ENCODE assay signal across 23 cellular contexts in the genomic region with DNA sequence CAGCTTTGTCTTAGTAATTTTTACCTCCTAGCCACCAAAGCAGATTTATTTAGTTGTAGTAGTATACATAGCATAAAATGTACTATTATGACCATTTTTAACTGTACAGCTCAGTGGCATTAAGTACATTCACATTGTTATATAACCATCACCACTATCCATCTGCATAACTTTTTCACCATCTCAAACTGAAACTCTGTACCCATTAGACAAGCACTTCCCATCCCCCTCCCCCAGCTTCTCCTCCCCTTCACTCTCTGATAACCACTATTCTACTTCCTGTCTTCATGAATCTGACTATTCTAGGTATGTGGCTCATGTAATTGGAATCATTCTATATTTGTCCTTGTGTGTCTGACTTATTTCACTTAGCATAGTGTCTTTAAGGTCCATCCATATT.
DNase-seq lines count a peak whose midpoint lies in the region; ATAC-seq and TF ChIP-seq lines count a peak whose summit lies in the region.
"Had no signal": no experiment of that assay in that cellular context is flagged by ENCODE, and none has a peak within 500 bp of the region (broad histone marks: within the 10 kb centered on the region; RNA-seq: fewer than 3 reads in every experiment).

No MANE protein-coding gene starts in this region.

- peaks cover 9% of the 10 kb centered on the region; the same call in 1 of the 2 replicates for H3K9me2 ChIP-seq in SK-N-SH

- H3K27ac ChIP-seq in smooth muscle cell (ENCODE audit: low read depth) (no peak overlapping the region), SK-N-SH (ENCODE audit: low read depth in 2 of 2, low read length in 1 of 2) (no peak overlapping the region)
- H3K27ac ChIP-seq: coronary artery, lower lobe of right lung, Peyer's patch, thoracic aorta had no signal

- H3K27ac Mint-ChIP-seq in activated naive CD8-positive, alpha-beta T cell treated with anti-CD3 and anti-CD28 coated beads for 36 hours, result no peak overlapping the region
- H3K27ac Mint-ChIP-seq in activated naive CD8-positive, alpha-beta T cell treated with anti-CD3 and anti-CD28 coated beads, Interleukin-2, amount 50 U/mL, for 24 hours, result no peak overlapping the region
- no peak overlapping the region for H3K27ac Mint-ChIP-seq in activated CD8-positive, alpha-beta T cell treated with anti-CD3 and anti-CD28 coated beads, Interleukin-2, amount 10 ng/mL, durations not matched to agents 7 days and 5 days
- H3K27ac Mint-ChIP-seq in progenitor cell of endocrine pancreas, result no peak overlapping the region
- H3K27ac Mint-ChIP-seq: activated naive CD4-positive, alpha-beta T cell treated with anti-CD3 and anti-CD28 coated beads, Interleukin-2, amount 50 U/mL, for 24 hours; brain; CD8-positive, alpha-beta T cell; stimulated activated effector memory CD8-positive, alpha-beta T cell treated with anti-CD3 and anti-CD28 coated beads, Interleukin-12 subunit alpha, Interleukin-12 subunit beta, amount 100 ng/mL, for 72 hours; T-helper 2 cell treated with Interferon-gamma antibody and Interleukin-4, amounts not matched to agents 5 μg/mL and 100 μg/mL, for 36 hours had no signal

- no peak overlapping the region for H3K4me3 Mint-ChIP-seq in activated naive CD8-positive, alpha-beta T cell treated with anti-CD3 and anti-CD28 coated beads for 36 hours
- no peak overlapping the region for H3K4me3 Mint-ChIP-seq in activated naive CD8-positive, alpha-beta T cell treated with anti-CD3 and anti-CD28 coated beads, Interleukin-2, amount 50 U/mL, for 24 hours
- H3K4me3 Mint-ChIP-seq in activated CD8-positive, alpha-beta T cell treated with anti-CD3 and anti-CD28 coated beads, Interleukin-2, amount 10 ng/mL, durations not matched to agents 7 days and 5 days, result no peak overlapping the region
- no peak overlapping the region for H3K4me3 Mint-ChIP-seq in progenitor cell of endocrine pancreas (ENCODE audit: low read depth)
- H3K4me3 Mint-ChIP-seq: activated naive CD4-positive, alpha-beta T cell treated with anti-CD3 and anti-CD28 coated beads, Interleukin-2, amount 50 U/mL, for 24 hours; brain; CD8-positive, alpha-beta T cell; stimulated activated effector memory CD8-positive, alpha-beta T cell treated with anti-CD3 and anti-CD28 coated beads, Interleukin-12 subunit alpha, Interleukin-12 subunit beta, amount 100 ng/mL, for 72 hours; T-helper 2 cell treated with Interferon-gamma antibody and Interleukin-4, amounts not matched to agents 5 μg/mL and 100 μg/mL, for 36 hours had no signal

- peaks cover 4% of the 10 kb centered on the region for H3K4me1 Mint-ChIP-seq in activated naive CD8-positive, alpha-beta T cell treated with anti-CD3 and anti-CD28 coated beads for 36 hours
- H3K4me1 Mint-ChIP-seq in activated naive CD8-positive, alpha-beta T cell treated with anti-CD3 and anti-CD28 coated beads, Interleukin-2, amount 50 U/mL, for 24 hours, result peaks cover 4% of the 10 kb centered on the region
- H3K4me1 Mint-ChIP-seq in activated CD8-positive, alpha-beta T cell treated with anti-CD3 and anti-CD28 coated beads, Interleukin-2, amount 10 ng/mL, durations not matched to agents 7 days and 5 days (ENCODE audit: low read depth), result peaks cover 5% of the 10 kb centered on the region
- no peaks in the 10 kb centered on the region for H3K4me1 Mint-ChIP-seq in progenitor cell of endocrine pancreas (ENCODE audit: low read depth)
- H3K4me1 Mint-ChIP-seq: brain had no signal

- H3K27me3 ChIP-seq in smooth muscle cell (ENCODE audit: low read depth), result no peaks in the 10 kb centered on the region
- H3K27me3 ChIP-seq in SK-N-SH (ENCODE audit: insufficient read depth), result peaks cover 6% of the 10 kb centered on the region; the same call in 1 of the 2 replicates
- H3K27me3 ChIP-seq: Peyer's patch had no signal

- TF ChIP-seq EP300 in SK-N-SH (IDR thresholded peaks at IDR 0.05; ENCODE audit: borderline replicate concordance in 1 of 2, low read depth in 1 of 2, low read length in 1 of 2), result no peak

- POLR2A ChIA-PET in activated CD8-positive, alpha-beta T cell treated with anti-CD3 and anti-CD28 coated beads, Interleukin-2, amount 10 ng/mL, durations not matched to agents 7 days and 5 days (lab: Charles Lee), result no interaction called here
- POLR2A ChIA-PET in SK-N-SH (lab: Yijun Ruan, JAX), result no interaction called here

- H3K9ac ChIP-seq in smooth muscle cell (ENCODE audit: low read depth), result no peak overlapping the region
- no peak overlapping the region for H3K9ac ChIP-seq in SK-N-SH

- no peaks in the 10 kb centered on the region for H3K36me3 Mint-ChIP-seq in activated naive CD8-positive, alpha-beta T cell treated with anti-CD3 and anti-CD28 coated beads for 36 hours
- no peaks in the 10 kb centered on the region for H3K36me3 Mint-ChIP-seq in activated naive CD8-positive, alpha-beta T cell treated with anti-CD3 and anti-CD28 coated beads, Interleukin-2, amount 50 U/mL, for 24 hours (ENCODE audit: low read depth)
- H3K36me3 Mint-ChIP-seq in activated CD8-positive, alpha-beta T cell treated with anti-CD3 and anti-CD28 coated beads, Interleukin-2, amount 10 ng/mL, durations not matched to agents 7 days and 5 days (ENCODE audit: low read depth), result no peaks in the 10 kb centered on the region
- no peaks in the 10 kb centered on the region for H3K36me3 Mint-ChIP-seq in progenitor cell of endocrine pancreas (ENCODE audit: insufficient read depth)
- H3K36me3 Mint-ChIP-seq: activated naive CD4-positive, alpha-beta T cell treated with anti-CD3 and anti-CD28 coated beads, Interleukin-2, amount 50 U/mL, for 24 hours; brain; CD8-positive, alpha-beta T cell; stimulated activated effector memory CD8-positive, alpha-beta T cell treated with anti-CD3 and anti-CD28 coated beads, Interleukin-12 subunit alpha, Interleukin-12 subunit beta, amount 100 ng/mL, for 72 hours had no signal

- no peak for TF ChIP-seq RAD21 in SK-N-SH (IDR thresholded peaks at IDR 0.05; ENCODE audit: low read length)

- H3K36me3 ChIP-seq in smooth muscle cell (ENCODE audit: low read depth) (no peaks in the 10 kb centered on the region), SK-N-SH (replicated peaks in 1 of 2; ENCODE audit: control insufficient read depth in 1 of 2, insufficient read depth in 2 of 2, low read length in 1 of 2) (no peaks in the 10 kb centered on the region)
- H3K36me3 ChIP-seq: lower lobe of right lung, Peyer's patch, thoracic aorta had no signal

- peak; percentile 8 for DNase-seq in activated naive CD8-positive, alpha-beta T cell treated with anti-CD3 and anti-CD28 coated beads for 36 hours
- no peak for DNase-seq in activated naive CD8-positive, alpha-beta T cell treated with anti-CD3 and anti-CD28 coated beads, Interleukin-2, amount 50 U/mL, for 24 hours
- peak; percentile 28 for DNase-seq in Jurkat, Clone E6-1 (ENCODE audit: low read depth, low spot score)
- DNase-seq in activated CD8-positive, alpha-beta T cell treated with anti-CD3 and anti-CD28 coated beads, Interleukin-2, amount 10 ng/mL, durations not matched to agents 7 days and 5 days, result peak; percentile 30
- no peak for DNase-seq in smooth muscle cell (lab: John Stamatoyannopoulos, UW; ENCODE audit: unreplicated experiment)
- DNase-seq in SK-N-SH, result no peak
- no peak for DNase-seq in progenitor cell of endocrine pancreas (ENCODE audit: low spot score, unreplicated experiment)
- DNase-seq: activated T-cell treated with anti-CD3 and anti-CD28 coated beads for 4 hours; CD8-positive, alpha-beta T cell; DMS53; lower lobe of right lung; NCI-H1417; NCI-H526; nucleus accumbens; Peyer's patch; retina had no signal

- ATAC-seq in activated naive CD8-positive, alpha-beta T cell treated with anti-CD3 and anti-CD28 coated beads, Interleukin-2, amount 50 U/mL, for 24 hours, result no peak
- ATAC-seq in activated CD8-positive, alpha-beta T cell treated with anti-CD3 and anti-CD28 coated beads, Interleukin-2, amount 10 ng/mL, durations not matched to agents 7 days and 5 days, result no peak
- no peak for ATAC-seq in HG02840 (IDR thresholded peaks at IDR 0.05; ENCODE audit: low FRiP score, unreplicated experiment)
- ATAC-seq: CD8-positive, alpha-beta T cell; lower lobe of right lung; stimulated activated effector memory CD8-positive, alpha-beta T cell treated with anti-CD3 and anti-CD28 coated beads, Interleukin-12 subunit alpha, Interleukin-12 subunit beta, amount 100 ng/mL, for 72 hours had no signal

- H3K9me3 ChIP-seq in smooth muscle cell (replicated peaks; ENCODE audit: low read depth) (no peaks in the 10 kb centered on the region), SK-N-SH (no peaks in the 10 kb centered on the region)
- H3K9me3 ChIP-seq: lower lobe of right lung, Peyer's patch, thoracic aorta had no signal

- no peaks in the 10 kb centered on the region for H3K9me3 Mint-ChIP-seq in activated naive CD8-positive, alpha-beta T cell treated with anti-CD3 and anti-CD28 coated beads for 36 hours
- H3K9me3 Mint-ChIP-seq in activated naive CD8-positive, alpha-beta T cell treated with anti-CD3 and anti-CD28 coated beads, Interleukin-2, amount 50 U/mL, for 24 hours, result no peaks in the 10 kb centered on the region
- no peaks in the 10 kb centered on the region for H3K9me3 Mint-ChIP-seq in activated CD8-positive, alpha-beta T cell treated with anti-CD3 and anti-CD28 coated beads, Interleukin-2, amount 10 ng/mL, durations not matched to agents 7 days and 5 days (ENCODE audit: insufficient read depth)
- H3K9me3 Mint-ChIP-seq in progenitor cell of endocrine pancreas (ENCODE audit: low read depth), result no peaks in the 10 kb centered on the region
- H3K9me3 Mint-ChIP-seq: activated naive CD4-positive, alpha-beta T cell treated with anti-CD3 and anti-CD28 coated beads, Interleukin-2, amount 50 U/mL, for 24 hours; brain; CD8-positive, alpha-beta T cell; stimulated activated effector memory CD8-positive, alpha-beta T cell treated with anti-CD3 and anti-CD28 coated beads, Interleukin-12 subunit alpha, Interleukin-12 subunit beta, amount 100 ng/mL, for 72 hours; T-helper 2 cell treated with Interferon-gamma antibody and Interleukin-4, amounts not matched to agents 5 μg/mL and 100 μg/mL, for 36 hours had no signal

- no peak overlapping the region for H3K4me2 ChIP-seq in smooth muscle cell
- no peak overlapping the region for H3K4me2 ChIP-seq in SK-N-SH

- H3K79me2 ChIP-seq in smooth muscle cell (ENCODE audit: low read depth) (no peaks in the 10 kb centered on the region), SK-N-SH (ENCODE audit: insufficient read depth) (no peaks in the 10 kb centered on the region)

- H3F3A ChIP-seq in smooth muscle cell (ENCODE audit: low read depth), result no peaks in the 10 kb centered on the region
- peaks cover 5% of the 10 kb centered on the region for H3F3A ChIP-seq in SK-N-SH (replicated peaks; ENCODE audit: insufficient read depth)

- no peak for TF ChIP-seq CTCF in smooth muscle cell (IDR thresholded peaks at IDR 0.05; ENCODE audit: borderline replicate concordance, insufficient read depth, poor library complexity, severe bottlenecking)
- TF ChIP-seq CTCF in SK-N-SH (IDR thresholded peaks at IDR 0.05), result no peak
- no peak for TF ChIP-seq CTCF in progenitor cell of endocrine pancreas (IDR thresholded peaks at IDR 0.05; ENCODE audit: unreplicated experiment)

- H4K20me1 ChIP-seq in smooth muscle cell (ENCODE audit: low read depth) (no peaks in the 10 kb centered on the region), SK-N-SH (ENCODE audit: insufficient read depth) (no peaks in the 10 kb centered on the region)

- H3K4me1 ChIP-seq in smooth muscle cell (ENCODE audit: low read depth) (no peaks in the 10 kb centered on the region), SK-N-SH (ENCODE audit: control insufficient read depth in 1 of 2, insufficient read depth in 2 of 2, low read depth in 1 of 2, low read length in 1 of 2) (no peaks in the 10 kb centered on the region)
- H3K4me1 ChIP-seq: lower lobe of right lung, Peyer's patch had no signal

- peak overlapping the region; percentile 17 for H2AFZ ChIP-seq in smooth muscle cell (ENCODE audit: low read depth)
- H2AFZ ChIP-seq in SK-N-SH (ENCODE audit: low read depth), result no peak overlapping the region; the same call in 1 of the 2 replicates

- peaks cover 49% of the 10 kb centered on the region for H3K27me3 Mint-ChIP-seq in activated naive CD8-positive, alpha-beta T cell treated with anti-CD3 and anti-CD28 coated beads for 36 hours
- peaks cover 11% of the 10 kb centered on the region for H3K27me3 Mint-ChIP-seq in activated naive CD8-positive, alpha-beta T cell treated with anti-CD3 and anti-CD28 coated beads, Interleukin-2, amount 50 U/mL, for 24 hours
- H3K27me3 Mint-ChIP-seq in activated CD8-positive, alpha-beta T cell treated with anti-CD3 and anti-CD28 coated beads, Interleukin-2, amount 10 ng/mL, durations not matched to agents 7 days and 5 days (ENCODE audit: low read depth), result peaks cover 16% of the 10 kb centered on the region
- H3K27me3 Mint-ChIP-seq in progenitor cell of endocrine pancreas, result no peaks in the 10 kb centered on the region
- H3K27me3 Mint-ChIP-seq: brain had no signal

- CTCF ChIA-PET in activated CD8-positive, alpha-beta T cell treated with anti-CD3 and anti-CD28 coated beads, Interleukin-2, amount 10 ng/mL, durations not matched to agents 7 days and 5 days (lab: Charles Lee), result no interaction called here
- CTCF ChIA-PET in SK-N-SH (lab: Yijun Ruan, JAX), result no interaction called here

- H3K4me3 ChIP-seq in Jurkat, Clone E6-1 (ENCODE audit: low read length), result no peak overlapping the region
- no peak overlapping the region for H3K4me3 ChIP-seq in smooth muscle cell
- no peak overlapping the region for H3K4me3 ChIP-seq in SK-N-SH (ENCODE audit: low read depth in 2 of 2, low read length in 1 of 2)
- H3K4me3 ChIP-seq: coronary artery, lower lobe of right lung, Peyer's patch, thoracic aorta had no signal

Comparison
In these comparisons a context has a peak if more than half of its experiments do, and no peak if none do; other contexts are left out.
1. DNase-seq: peak in activated naive CD8-positive, alpha-beta T cell treated with anti-CD3 and anti-CD28 coated beads for 36 hours (single experiment), Jurkat, Clone E6-1 (single experiment) and activated CD8-positive, alpha-beta T cell treated with anti-CD3 and anti-CD28 coated beads, Interleukin-2, amount 10 ng/mL, durations not matched to agents 7 days and 5 days (single experiment); none in activated naive CD8-positive, alpha-beta T cell treated with anti-CD3 and anti-CD28 coated beads, Interleukin-2, amount 50 U/mL, for 24 hours (single experiment), smooth muscle cell (single experiment), SK-N-SH (single experiment) and progenitor cell of endocrine pancreas (single experiment).